In genomic region chr9:99400184-99400731, GRCh38 we compare ENCODE assay signal across 23 cellular contexts.
DNase-seq lines count a peak whose midpoint lies in the region; ATAC-seq and TF ChIP-seq lines count a peak whose summit lies in the region.
"Had no signal": no experiment of that assay in that cellular context is flagged by ENCODE, and none has a peak within 500 bp of the region (broad histone marks: within the 10 kb centered on the region; RNA-seq: fewer than 3 reads in every experiment).

No MANE protein-coding gene starts in this region.

- no peak overlapping the region for H3K4me2 ChIP-seq in mesendoderm (ENCODE audit: low read length)

- H3K27ac ChIP-seq in mesendoderm (ENCODE audit: low read depth, low read length) = no peak overlapping the region
- H3K27ac ChIP-seq: 22Rv1, left lung, transverse colon had no signal

- ATAC-seq in Right ventricle myocardium inferior = peak; percentile 66
- ATAC-seq: left lung; stimulated activated naive CD8-positive, alpha-beta T cell treated with anti-CD3 and anti-CD28 coated beads, Interleukin-15, Interleukin-2, amounts not matched to agents 100 U/mL and 50 U/mL, for 24 hours had no signal

- H3K4ac ChIP-seq in mesendoderm (ENCODE audit: low read depth, low read length) = no peak overlapping the region

- H3K27me3 Mint-ChIP-seq in activated naive CD4-positive, alpha-beta T cell treated with anti-CD3 and anti-CD28 coated beads for 36 hours (ENCODE audit: low read depth) = peaks cover 2% of the 10 kb centered on the region

- no peak overlapping the region for H3K23ac ChIP-seq in mesendoderm (ENCODE audit: low read length)

- no peaks in the 10 kb centered on the region for H3K79me2 ChIP-seq in mesendoderm (ENCODE audit: control insufficient read depth, insufficient read depth, low read length)

- H3K79me1 ChIP-seq in mesendoderm (ENCODE audit: low read length) = no peaks in the 10 kb centered on the region

- intact Hi-C loops in Right ventricle myocardium inferior (cut with DNase I) (no loop called here), cardiac septum (cut with DNase I) (no loop called here)
- intact Hi-C loops in activated naive CD4-positive, alpha-beta T cell treated with anti-CD3 and anti-CD28 coated beads for 36 hours (cut with micrococcal nuclease) = no loop called here

- no peaks in the 10 kb centered on the region for H3K27me3 ChIP-seq in mesendoderm (ENCODE audit: insufficient read depth, low read length, poor library complexity)
- H3K27me3 ChIP-seq: left lung, transverse colon had no signal

- H3K18ac ChIP-seq in mesendoderm (ENCODE audit: low read length) = no peak overlapping the region

- no peaks in the 10 kb centered on the region for H3K36me3 ChIP-seq in mesendoderm (ENCODE audit: control insufficient read depth, insufficient read depth, low read length)
- H3K36me3 ChIP-seq: left lung, transverse colon had no signal

- no peak overlapping the region for H4K5ac ChIP-seq in mesendoderm (ENCODE audit: low read length)

- no peak overlapping the region for H2AK5ac ChIP-seq in mesendoderm (ENCODE audit: low read length)

- H3K9ac ChIP-seq in mesendoderm (ENCODE audit: low read length) = no peak overlapping the region

- CTCF ChIA-PET in activated naive CD4-positive, alpha-beta T cell treated with anti-CD3 and anti-CD28 coated beads for 36 hours (lab: Charles Lee) = interaction anchor here (0.6 kb wide), 1 partner anchor 666 kb away, joined by 3 read pairs; no protein-coding TSS in a partner anchor

- H3K56ac ChIP-seq in mesendoderm (ENCODE audit: low read length) = no peak overlapping the region

- no peaks in the 10 kb centered on the region for H3K4me1 Mint-ChIP-seq in activated naive CD4-positive, alpha-beta T cell treated with anti-CD3 and anti-CD28 coated beads for 36 hours (ENCODE audit: low read depth)
- H3K4me1 Mint-ChIP-seq: activated CD4-positive, alpha-beta memory T cell treated with anti-CD3 and anti-CD28 coated beads, Interleukin-2, amount 10 ng/mL, durations not matched to agents 7 days and 5 days; activated naive CD4-positive, alpha-beta T cell treated with anti-CD3 and anti-CD28 coated beads, Interleukin-2, amount 10 ng/mL, durations not matched to agents 7 days and 5 days; B cell had no signal

- peaks cover 2% of the 10 kb centered on the region for H3K9me3 Mint-ChIP-seq in activated naive CD4-positive, alpha-beta T cell treated with anti-CD3 and anti-CD28 coated beads for 36 hours
- H3K9me3 Mint-ChIP-seq: activated CD4-positive, alpha-beta memory T cell treated with anti-CD3 and anti-CD28 coated beads, Interleukin-2, amount 10 ng/mL, durations not matched to agents 7 days and 5 days; activated naive CD4-positive, alpha-beta T cell treated with anti-CD3 and anti-CD28 coated beads, Interleukin-2, amount 10 ng/mL, durations not matched to agents 7 days and 5 days had no signal

- DNase-seq in Right ventricle myocardium inferior (ENCODE audit: missing footprints) = no peak
- no peak for DNase-seq in cardiac septum (ENCODE audit: low spot score)
- DNase-seq in fibroblast of villous mesenchyme (ENCODE audit: low read depth) = peak; percentile 66
- peak; percentile 29 for DNase-seq in mesendoderm
- no peak for DNase-seq in activated naive CD4-positive, alpha-beta T cell treated with anti-CD3 and anti-CD28 coated beads for 36 hours
- DNase-seq in midbrain (lab: John Stamatoyannopoulos, UW) = no peak
- DNase-seq in stimulated activated CD4-positive, alpha-beta T cell treated with anti-CD3 and anti-CD28 coated beads, Interleukin-12 subunit alpha, Interleukin-12 subunit beta, amount 100 ng/mL, for 4 hours = no peak
- no peak for DNase-seq in activated CD4-positive, CD25-positive, alpha-beta regulatory T cell (lab: John Stamatoyannopoulos, UW)
- DNase-seq: activated CD4-positive, alpha-beta memory T cell treated with anti-CD3 and anti-CD28 coated beads, Interleukin-2, amount 10 ng/mL, durations not matched to agents 7 days and 5 days; activated naive CD4-positive, alpha-beta T cell treated with anti-CD3 and anti-CD28 coated beads, Interleukin-2, amount 10 ng/mL, durations not matched to agents 7 days and 5 days; aorta; EL; left lung; NCI-H1105 treated with DMSO at 0.1 percent for 48 hours; NCI-H526 treated with DMSO at 0.1 percent for 48 hours; nucleus accumbens; right cardiac atrium; stimulated activated naive CD8-positive, alpha-beta T cell treated with anti-CD3 and anti-CD28 coated beads, Interleukin-15, Interleukin-2, amounts not matched to agents 100 U/mL and 50 U/mL, for 24 hours; T-helper 1 cell; transverse colon had no signal

- no peak overlapping the region for H3K27ac Mint-ChIP-seq in activated naive CD4-positive, alpha-beta T cell treated with anti-CD3 and anti-CD28 coated beads for 36 hours
- H3K27ac Mint-ChIP-seq: activated CD4-positive, alpha-beta memory T cell treated with anti-CD3 and anti-CD28 coated beads, Interleukin-2, amount 10 ng/mL, durations not matched to agents 7 days and 5 days; activated naive CD4-positive, alpha-beta T cell treated with anti-CD3 and anti-CD28 coated beads, Interleukin-2, amount 10 ng/mL, durations not matched to agents 7 days and 5 days; B cell had no signal

- TF ChIP-seq CTCF in fibroblast of villous mesenchyme (IDR thresholded peaks at IDR 0.05; ENCODE audit: insufficient read depth, low read depth, low read length) = no peak

- H3K36me3 Mint-ChIP-seq in activated naive CD4-positive, alpha-beta T cell treated with anti-CD3 and anti-CD28 coated beads for 36 hours (ENCODE audit: low read depth) = no peaks in the 10 kb centered on the region
- H3K36me3 Mint-ChIP-seq: activated naive CD4-positive, alpha-beta T cell treated with anti-CD3 and anti-CD28 coated beads, Interleukin-2, amount 10 ng/mL, durations not matched to agents 7 days and 5 days had no signal

- no CpG with 5 or more reads among the region's 5 CpGs for WGBS in mesendoderm (ENCODE audit: extremely low coverage, insufficient coverage, low lambda C conversion rate)

- H3K4me3 ChIP-seq in fibroblast of villous mesenchyme (ENCODE audit: low read depth, low read length) (no peak overlapping the region), mesendoderm (ENCODE audit: low read length) (no peak overlapping the region)
- H3K4me3 ChIP-seq: left lung, transverse colon had no signal

- no peaks in the 10 kb centered on the region for H3K4me1 ChIP-seq in mesendoderm (ENCODE audit: control insufficient read depth, low read depth, low read length)
- H3K4me1 ChIP-seq: Caco-2, left lung, transverse colon had no signal

- H3K4me3 Mint-ChIP-seq in activated naive CD4-positive, alpha-beta T cell treated with anti-CD3 and anti-CD28 coated beads for 36 hours = no peak overlapping the region
- H3K4me3 Mint-ChIP-seq: activated CD4-positive, alpha-beta memory T cell treated with anti-CD3 and anti-CD28 coated beads, Interleukin-2, amount 10 ng/mL, durations not matched to agents 7 days and 5 days; activated naive CD4-positive, alpha-beta T cell treated with anti-CD3 and anti-CD28 coated beads, Interleukin-2, amount 10 ng/mL, durations not matched to agents 7 days and 5 days; B cell had no signal

- no peak overlapping the region for H4K8ac ChIP-seq in mesendoderm (ENCODE audit: low read depth, low read length)

- H2BK15ac ChIP-seq in mesendoderm (replicated peaks; ENCODE audit: low read depth) = no peak overlapping the region

- no peak overlapping the region for H2BK120ac ChIP-seq in mesendoderm (ENCODE audit: low read depth, low read length)

- no peak overlapping the region for H2BK5ac ChIP-seq in mesendoderm (ENCODE audit: low read length)

Comparison
In these comparisons a context has a peak if more than half of its experiments do, and no peak if none do; other contexts are left out.
1. DNase-seq: peak in fibroblast of villous mesenchyme (single experiment) and mesendoderm (single experiment); none in Right ventricle myocardium inferior (single experiment), cardiac septum (single experiment), activated naive CD4-positive, alpha-beta T cell treated with anti-CD3 and anti-CD28 coated beads for 36 hours (single experiment), midbrain (single experiment), stimulated activated CD4-positive, alpha-beta T cell treated with anti-CD3 and anti-CD28 coated beads, Interleukin-12 subunit alpha, Interleukin-12 subunit beta, amount 100 ng/mL, for 4 hours (single experiment) and activated CD4-positive, CD25-positive, alpha-beta regulatory T cell (0 of 4).